Comparison of ENCODE assay signal across 10 cellular contexts in the genomic region with DNA sequence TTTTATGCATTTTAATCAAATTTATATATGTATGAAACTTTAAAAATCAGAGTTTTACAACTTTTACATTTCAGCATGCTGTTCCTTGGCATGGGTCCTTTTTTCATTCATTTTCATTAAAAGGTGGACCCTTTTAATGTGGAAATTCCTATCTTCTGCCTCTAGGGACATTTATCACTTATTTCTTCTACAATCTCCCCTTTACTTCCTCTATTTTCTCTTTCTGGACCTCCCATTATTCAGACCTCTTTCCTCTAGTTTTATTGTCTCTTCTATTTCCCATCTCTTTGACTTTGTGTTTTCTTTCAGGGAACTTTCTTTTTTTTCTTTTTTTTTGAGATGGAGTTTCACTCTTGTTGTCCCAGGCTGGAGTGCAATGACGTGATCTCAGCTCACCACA. TPM values are rescaled to one million over a fixed set of nuclear protein-coding genes. Genes with fewer than 3 reads are reported as not detected.
DNase-seq lines count a peak whose midpoint lies in the region; ATAC-seq and TF ChIP-seq lines count a peak whose summit lies in the region.
"Had no signal": no experiment of that assay in that cellular context is flagged by ENCODE, and none has a peak within 500 bp of the region (broad histone marks: within the 10 kb centered on the region; RNA-seq: fewer than 3 reads in every experiment).

No MANE protein-coding gene starts in this region.

- WGBS in endodermal cell (ENCODE audit: insufficient coverage in 1 of 2, insufficient read length in 1 of 2), 2 experiments, result 79 to 100% methylated on average over 1 of the region's 1 CpG

- peak overlapping the region; percentile 52 for H3K4me3 Mint-ChIP-seq in activated CD4-positive, alpha-beta T cell treated with anti-CD3 and anti-CD28 coated beads, Interleukin-2, amount 10 ng/mL, durations not matched to agents 24 days and 14 days
- peak overlapping the region; percentile 52 for H3K4me3 Mint-ChIP-seq in endodermal cell
- peak overlapping the region; percentile 13 for H3K4me3 Mint-ChIP-seq in stimulated activated effector memory CD8-positive, alpha-beta T cell treated with anti-CD3 and anti-CD28 coated beads, Interleukin-12 subunit alpha, Interleukin-12 subunit beta, amount 100 ng/mL, for 72 hours

- intact Hi-C loops in activated CD4-positive, alpha-beta T cell treated with anti-CD3 and anti-CD28 coated beads, Interleukin-2, amount 10 ng/mL, durations not matched to agents 24 days and 14 days (cut with micrococcal nuclease), result no loop called here

- peaks cover 8% of the 10 kb centered on the region for H3K4me1 Mint-ChIP-seq in activated CD4-positive, alpha-beta T cell treated with anti-CD3 and anti-CD28 coated beads, Interleukin-2, amount 10 ng/mL, durations not matched to agents 24 days and 14 days
- H3K4me1 Mint-ChIP-seq in endodermal cell, result no peaks in the 10 kb centered on the region
- peaks cover 14% of the 10 kb centered on the region for H3K4me1 Mint-ChIP-seq in stimulated activated effector memory CD8-positive, alpha-beta T cell treated with anti-CD3 and anti-CD28 coated beads, Interleukin-12 subunit alpha, Interleukin-12 subunit beta, amount 100 ng/mL, for 72 hours

- H3K36me3 ChIP-seq in RWPE2 (ENCODE audit: low read depth) (no peaks in the 10 kb centered on the region), endodermal cell (ENCODE audit: control insufficient read depth, insufficient read depth, low read length) (no peaks in the 10 kb centered on the region)
- H3K36me3 ChIP-seq: adrenal gland, BE2C had no signal

- no peaks in the 10 kb centered on the region for H3K9me3 ChIP-seq in RWPE2 (ENCODE audit: severe bottlenecking)
- H3K9me3 ChIP-seq in endodermal cell (ENCODE audit: control insufficient read depth, low read length), result no peaks in the 10 kb centered on the region
- H3K9me3 ChIP-seq: adrenal gland, BE2C had no signal

- TF ChIP-seq CTCF in RWPE2 (IDR thresholded peaks at IDR 0.05; ENCODE audit: poor library complexity, severe bottlenecking), result peak; percentile 11
- peak; percentile 59 for TF ChIP-seq CTCF in endodermal cell (conservative IDR thresholded peaks at IDR 0.05)

- peaks cover 45% of the 10 kb centered on the region for H3K27me3 Mint-ChIP-seq in activated CD4-positive, alpha-beta T cell treated with anti-CD3 and anti-CD28 coated beads, Interleukin-2, amount 10 ng/mL, durations not matched to agents 24 days and 14 days
- peaks cover 52% of the 10 kb centered on the region for H3K27me3 Mint-ChIP-seq in endodermal cell (ENCODE audit: insufficient read depth)

- H3K27ac Mint-ChIP-seq in activated CD4-positive, alpha-beta T cell treated with anti-CD3 and anti-CD28 coated beads, Interleukin-2, amount 10 ng/mL, durations not matched to agents 24 days and 14 days, result no peak overlapping the region
- no peak overlapping the region for H3K27ac Mint-ChIP-seq in endodermal cell
- no peak overlapping the region for H3K27ac Mint-ChIP-seq in stimulated activated effector memory CD8-positive, alpha-beta T cell treated with anti-CD3 and anti-CD28 coated beads, Interleukin-12 subunit alpha, Interleukin-12 subunit beta, amount 100 ng/mL, for 72 hours

- no peaks in the 10 kb centered on the region for H3K27me3 ChIP-seq in RWPE2 (ENCODE audit: insufficient read depth, poor library complexity, severe bottlenecking)
- H3K27me3 ChIP-seq in endodermal cell (ENCODE audit: control insufficient read depth, insufficient read depth, low read length, poor library complexity, severe bottlenecking), result peaks cover 46% of the 10 kb centered on the region

- H3K27ac ChIP-seq in RWPE2 (ENCODE audit: poor library complexity, severe bottlenecking) (no peak overlapping the region), endodermal cell (ENCODE audit: low read depth, low read length) (no peak overlapping the region)
- H3K27ac ChIP-seq: adrenal gland had no signal

- H3K4me1 ChIP-seq in RWPE2 (ENCODE audit: insufficient read depth, poor library complexity, severe bottlenecking) (peaks cover 5% of the 10 kb centered on the region), endodermal cell (ENCODE audit: control insufficient read depth, insufficient read depth, low read length) (no peaks in the 10 kb centered on the region)
- H3K4me1 ChIP-seq: BE2C had no signal

- no peaks in the 10 kb centered on the region for H3K9me3 Mint-ChIP-seq in activated CD4-positive, alpha-beta T cell treated with anti-CD3 and anti-CD28 coated beads, Interleukin-2, amount 10 ng/mL, durations not matched to agents 24 days and 14 days
- no peaks in the 10 kb centered on the region for H3K9me3 Mint-ChIP-seq in endodermal cell
- no peaks in the 10 kb centered on the region for H3K9me3 Mint-ChIP-seq in stimulated activated effector memory CD8-positive, alpha-beta T cell treated with anti-CD3 and anti-CD28 coated beads, Interleukin-12 subunit alpha, Interleukin-12 subunit beta, amount 100 ng/mL, for 72 hours

- H3K4me3 ChIP-seq in RWPE2 (ENCODE audit: severe bottlenecking) (peak overlapping the region; percentile 37), endodermal cell (ENCODE audit: low read length) (peak overlapping the region; percentile 78)

- H3K36me3 Mint-ChIP-seq in activated CD4-positive, alpha-beta T cell treated with anti-CD3 and anti-CD28 coated beads, Interleukin-2, amount 10 ng/mL, durations not matched to agents 24 days and 14 days (ENCODE audit: low read depth), result no peaks in the 10 kb centered on the region
- no peaks in the 10 kb centered on the region for H3K36me3 Mint-ChIP-seq in endodermal cell (ENCODE audit: low read depth)
- H3K36me3 Mint-ChIP-seq in stimulated activated effector memory CD8-positive, alpha-beta T cell treated with anti-CD3 and anti-CD28 coated beads, Interleukin-12 subunit alpha, Interleukin-12 subunit beta, amount 100 ng/mL, for 72 hours, result no peaks in the 10 kb centered on the region

- H3K9ac ChIP-seq in endodermal cell (ENCODE audit: extremely low read depth, low read length, poor library complexity, severe bottlenecking), result no peak overlapping the region

- ATAC-seq in RWPE2 (ENCODE audit: low read depth), result no peak
- no peak for ATAC-seq in stimulated activated effector memory CD8-positive, alpha-beta T cell treated with anti-CD3 and anti-CD28 coated beads, Interleukin-12 subunit alpha, Interleukin-12 subunit beta, amount 100 ng/mL, for 72 hours

- no peak for DNase-seq in activated CD4-positive, alpha-beta T cell treated with anti-CD3 and anti-CD28 coated beads, Interleukin-2, amount 10 ng/mL, durations not matched to agents 24 days and 14 days
- no peak for DNase-seq in activated CD4-positive, alpha-beta T cell treated with anti-CD3 and anti-CD28 coated beads for 48 hours
- DNase-seq in RWPE2 (ENCODE audit: low spot score) (no peak), endodermal cell (no peak), DMS79 treated with DMSO at 0.1 percent for 48 hours (lab: John Stamatoyannopoulos, UW) (no peak), A172 (ENCODE audit: low spot score) (no peak)
- no peak for DNase-seq in stimulated activated effector memory CD8-positive, alpha-beta T cell treated with anti-CD3 and anti-CD28 coated beads, Interleukin-12 subunit alpha, Interleukin-12 subunit beta, amount 100 ng/mL, for 72 hours (ENCODE audit: low spot score in 2 of 2)
- no peak for DNase-seq in central memory CD4-positive, alpha-beta T cell
- DNase-seq: BE2C had no signal

RNA-seq across cellular contexts. Expression of a gene that starts 5.7 kb away (rescaled TPM):
- 0.12 TPM in 1 of 2 replicates, not detected in the other for total RNA-seq in activated CD4-positive, alpha-beta T cell treated with anti-CD3 and anti-CD28 coated beads, Interleukin-2, amount 10 ng/mL, durations not matched to agents 24 days and 14 days
- total RNA-seq in endodermal cell, result under 1 TPM; 0.46 to 0.51 TPM
- 1.0 TPM for polyA plus RNA-seq in endodermal cell (2013, experiment 1 of 2)
- polyA plus RNA-seq in endodermal cell (2013, experiment 2 of 2), result 0.66 TPM
- total RNA-seq in A172 (2014; rRNA removed; shearing (Covaris generic)), result 2.7 and 2.8 TPM in 2 replicates
- total RNA-seq: adrenal gland had no signal

RNA-seq across cellular contexts. Expression of a gene that starts 36.1 kb away (rescaled TPM):
- total RNA-seq in activated CD4-positive, alpha-beta T cell treated with anti-CD3 and anti-CD28 coated beads, Interleukin-2, amount 10 ng/mL, durations not matched to agents 24 days and 14 days, result 53.7 and 57.5 TPM in 2 replicates
- 10 to 100 TPM; 27.9 to 31.6 TPM for total RNA-seq in endodermal cell
- polyA plus RNA-seq in endodermal cell (2013, experiment 1 of 2), result 16.3 TPM
- 15.5 TPM for polyA plus RNA-seq in endodermal cell (2013, experiment 2 of 2)
- total RNA-seq in A172 (2014; rRNA removed; shearing (Covaris generic)), result 43.3 and 47.5 TPM in 2 replicates
